ENCODE assay signal across 31 cellular contexts in genomic region chr5:20655211-20655610, GRCh38.
"Had no signal": no experiment of that assay in that cellular context is flagged by ENCODE, and none has a peak within 500 bp of the region (broad histone marks: within the 10 kb centered on the region; RNA-seq: fewer than 3 reads in every experiment).

No MANE protein-coding gene starts in this region.

- H3K4me2 ChIP-seq: hepatocyte had no signal

- H3K4me3 Mint-ChIP-seq: activated B cell treated with CpG ODN at 0.5 μM for 24 hours; activated CD8-positive, alpha-beta T cell treated with anti-CD3 and anti-CD28 coated beads for 36 hours; activated naive CD4-positive, alpha-beta T cell treated with anti-CD3 and anti-CD28 coated beads, Interleukin-2, amount 10 ng/mL, durations not matched to agents 7 days and 5 days; activated naive CD8-positive, alpha-beta T cell treated with anti-CD3 and anti-CD28 coated beads, Interleukin-2, amount 10 ng/mL, durations not matched to agents 7 days and 5 days; activated T-helper 1 cell treated with anti-CD3 and anti-CD28 coated beads, Interleukin-12 subunit alpha, Interleukin-12 subunit beta, Interleukin-2, Interleukin-4 antibody, amounts not matched to agents 30 ng/mL and 10 ng/mL and 1 ng/mL, durations not matched to agents 14 hours and 24 hours and 36 hours; brain; dendritic cell treated with granulocyte-macrophage colony-stimulating factor and Interleukin-4, amounts not matched to agents 40 ng/mL and 50 ng/mL, for 4 days; endodermal cell had no signal

- H3K36me3 Mint-ChIP-seq: activated naive CD4-positive, alpha-beta T cell treated with anti-CD3 and anti-CD28 coated beads, Interleukin-2, amount 10 ng/mL, durations not matched to agents 7 days and 5 days; activated naive CD8-positive, alpha-beta T cell treated with anti-CD3 and anti-CD28 coated beads, Interleukin-2, amount 10 ng/mL, durations not matched to agents 7 days and 5 days; brain had no signal

- H3K4me1 Mint-ChIP-seq: activated B cell treated with CpG ODN at 0.5 μM for 24 hours; activated naive CD4-positive, alpha-beta T cell treated with anti-CD3 and anti-CD28 coated beads, Interleukin-2, amount 10 ng/mL, durations not matched to agents 7 days and 5 days; activated naive CD8-positive, alpha-beta T cell treated with anti-CD3 and anti-CD28 coated beads, Interleukin-2, amount 10 ng/mL, durations not matched to agents 7 days and 5 days; brain; endodermal cell had no signal

- H3K79me2 ChIP-seq: hepatocyte had no signal

- DNase-seq: activated B cell treated with CpG ODN at 0.5 μM for 24 hours; activated CD4-positive, alpha-beta T cell treated with anti-CD3 and anti-CD28 coated beads for 48 hours; activated CD4-positive, alpha-beta T cell treated with anti-CD3 and anti-CD28 coated beads, Interleukin-2, amount 50 U/mL, for 1 hour; activated CD4-positive, alpha-beta T cell treated with anti-CD3 and anti-CD28 coated beads, Interleukin-2, amount 50 U/mL, for 48 hours; activated CD8-positive, alpha-beta memory T cell treated with anti-CD3 and anti-CD28 coated beads for 24 hours; activated CD8-positive, alpha-beta T cell treated with anti-CD3 and anti-CD28 coated beads for 36 hours; activated effector memory CD4-positive, alpha-beta T cell treated with anti-CD3 and anti-CD28 coated beads, Interleukin-2, amount 50 U/mL, for 16 hours; activated naive CD4-positive, alpha-beta T cell treated with anti-CD3 and anti-CD28 coated beads, Interleukin-2, amount 10 ng/mL, durations not matched to agents 7 days and 5 days; activated naive CD8-positive, alpha-beta T cell treated with anti-CD3 and anti-CD28 coated beads, Interleukin-2, amount 10 ng/mL, durations not matched to agents 7 days and 5 days; activated T-cell treated with anti-CD3 and anti-CD28 coated beads, Interleukin-2, amount 50 U/mL, for 48 hours; central memory CD4-positive, alpha-beta T cell; dorsolateral prefrontal cortex; effector memory CD4-positive, alpha-beta T cell; endodermal cell; foreskin fibroblast; heart right ventricle; T-helper 2 cell had no signal

- ATAC-seq: activated CD4-positive, CD25-positive, alpha-beta regulatory T cell treated with anti-CD3 and anti-CD28 coated beads, Interleukin-2, amount 50 U/mL, for 24 hours; activated CD8-positive, alpha-beta T cell treated with anti-CD3 and anti-CD28 coated beads for 36 hours; activated naive CD4-positive, alpha-beta T cell treated with anti-CD3 and anti-CD28 coated beads, Interleukin-2, amount 50 U/mL, for 72 hours; esophagus mucosa; gastroesophageal sphincter; heart right ventricle had no signal

- H3K36me3 ChIP-seq: ascending aorta, breast epithelium, cardiac muscle cell, gastroesophageal sphincter, heart right ventricle had no signal

- H3K27ac ChIP-seq: ascending aorta, breast epithelium, cardiac muscle cell, coronary artery, dorsolateral prefrontal cortex, gastroesophageal sphincter, heart right ventricle, hepatocyte, VCaP had no signal

- H3K27ac Mint-ChIP-seq: activated B cell treated with CpG ODN at 0.5 μM for 24 hours; activated CD8-positive, alpha-beta T cell treated with anti-CD3 and anti-CD28 coated beads for 36 hours; activated naive CD4-positive, alpha-beta T cell treated with anti-CD3 and anti-CD28 coated beads, Interleukin-2, amount 10 ng/mL, durations not matched to agents 7 days and 5 days; activated naive CD4-positive, alpha-beta T cell treated with anti-CD3 and anti-CD28 coated beads, Interleukin-2, amount 50 U/mL, for 72 hours; activated naive CD8-positive, alpha-beta T cell treated with anti-CD3 and anti-CD28 coated beads, Interleukin-2, amount 10 ng/mL, durations not matched to agents 7 days and 5 days; activated T-helper 1 cell treated with anti-CD3 and anti-CD28 coated beads, Interleukin-12 subunit alpha, Interleukin-12 subunit beta, Interleukin-2, Interleukin-4 antibody, amounts not matched to agents 30 ng/mL and 10 ng/mL and 1 ng/mL, durations not matched to agents 14 hours and 24 hours and 36 hours; activated T-helper 2 cell treated with anti-CD3 and anti-CD28 coated beads, Interferon-gamma antibody, Interleukin-2, Interleukin-4, amounts not matched to agents 10 μg/mL and 5 μg/mL and 100 μg/mL, durations not matched to agents 14 hours and 24 hours and 36 hours; brain; dendritic cell treated with granulocyte-macrophage colony-stimulating factor and Interleukin-4, amounts not matched to agents 40 ng/mL and 50 ng/mL, for 4 days; endodermal cell had no signal

- H3K27me3 Mint-ChIP-seq: activated B cell treated with CpG ODN at 0.5 μM for 24 hours; activated CD8-positive, alpha-beta T cell treated with anti-CD3 and anti-CD28 coated beads for 36 hours; activated naive CD4-positive, alpha-beta T cell treated with anti-CD3 and anti-CD28 coated beads, Interleukin-2, amount 10 ng/mL, durations not matched to agents 7 days and 5 days; activated naive CD8-positive, alpha-beta T cell treated with anti-CD3 and anti-CD28 coated beads, Interleukin-2, amount 10 ng/mL, durations not matched to agents 7 days and 5 days; dendritic cell treated with granulocyte-macrophage colony-stimulating factor and Interleukin-4, amounts not matched to agents 40 ng/mL and 50 ng/mL, for 4 days had no signal

- H3K27me3 ChIP-seq: ascending aorta, breast epithelium, cardiac muscle cell, dorsolateral prefrontal cortex, gastroesophageal sphincter, heart right ventricle, hepatocyte had no signal

- H3K9me3 Mint-ChIP-seq: endodermal cell had no signal

- H3K4me3 ChIP-seq: ascending aorta, breast epithelium, cardiac muscle cell, coronary artery, dorsolateral prefrontal cortex, gastroesophageal sphincter, heart right ventricle, hepatocyte had no signal

- H3K9me3 ChIP-seq: ascending aorta, breast epithelium had no signal

- H2AFZ ChIP-seq: hepatocyte had no signal

- H3K4me1 ChIP-seq: ascending aorta, breast epithelium, gastroesophageal sphincter, heart right ventricle had no signal
